Comparison of ENCODE assay signal across 8 cellular contexts in the genomic region with DNA sequence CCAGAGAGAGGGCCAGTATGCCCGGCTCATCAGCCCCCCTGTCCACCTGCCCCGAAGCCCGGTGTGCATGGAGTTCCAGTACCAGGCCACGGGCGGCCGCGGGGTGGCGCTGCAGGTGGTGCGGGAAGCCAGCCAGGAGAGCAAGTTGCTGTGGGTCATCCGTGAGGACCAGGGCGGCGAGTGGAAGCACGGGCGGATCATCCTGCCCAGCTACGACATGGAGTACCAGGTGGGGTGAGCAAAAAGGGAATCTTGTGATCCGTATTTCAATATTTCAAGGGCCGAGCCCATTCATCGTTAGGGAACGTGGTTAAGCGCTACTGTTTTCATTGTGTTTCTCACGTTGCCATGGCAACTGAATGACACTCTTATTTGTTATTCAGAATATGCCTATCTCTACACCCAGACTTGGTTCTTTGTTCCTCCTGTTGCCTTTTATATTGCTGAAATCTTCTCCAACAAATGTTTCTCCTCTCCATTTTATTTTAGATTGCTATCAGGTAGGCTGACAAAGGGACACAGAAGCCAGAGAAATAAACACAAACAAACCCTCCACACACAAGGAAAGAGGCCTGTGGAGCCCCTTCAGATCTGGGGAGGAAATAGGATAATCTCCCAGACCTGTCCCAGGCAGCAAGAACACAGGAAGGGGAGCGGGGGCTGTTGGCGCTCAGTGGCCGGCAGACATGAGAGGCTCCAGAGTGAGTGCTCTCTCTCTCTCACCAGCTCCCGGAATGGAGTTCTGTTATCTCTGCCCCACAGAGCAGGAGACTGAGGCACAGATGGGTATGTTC.
DNase-seq lines count a peak whose midpoint lies in the region; ATAC-seq and TF ChIP-seq lines count a peak whose summit lies in the region.

No MANE protein-coding gene starts in this region.

- peaks cover 61 to 65% of the 10 kb centered on the region in 2 donors for H3K27me3 Mint-ChIP-seq in effector memory CD8-positive, alpha-beta T cell

- no peak overlapping the region for H3K27ac Mint-ChIP-seq in effector memory CD8-positive, alpha-beta T cell

- ATAC-seq in GM19324 (IDR thresholded peaks at IDR 0.05; ENCODE audit: low FRiP score, unreplicated experiment) (no peak), GM19463 (IDR thresholded peaks at IDR 0.05; ENCODE audit: unreplicated experiment) (no peak)
- no peak for ATAC-seq in effector memory CD8-positive, alpha-beta T cell (replicated peaks)

- in situ Hi-C loops in HAP-1 (cut with MboI; ENCODE audit: low sequenced_read_pairs), result no loop called here

- DNase-seq in AG20443 (ENCODE audit: low spot score) (peak; percentile 84), HAP-1 (ENCODE audit: low spot score in 2 of 2) (peak; percentile 81 to 96), fibroblast of villous mesenchyme (ENCODE audit: low read depth) (peak; percentile 62), non-pigmented ciliary epithelial cell (ENCODE audit: low read depth) (peak; percentile 82)
- peak; percentile 51 to 57 for DNase-seq in activated CD4-positive, alpha-beta T cell treated with anti-CD3 and anti-CD28 coated beads, Interleukin-2, amount 50 U/mL, for 48 hours
- DNase-seq in effector memory CD8-positive, alpha-beta T cell, result no peak

- H3K4me3 ChIP-seq in HAP-1 (peak overlapping the region; percentile 0; the same call in 1 of the 2 replicates), fibroblast of villous mesenchyme (ENCODE audit: low read depth, low read length) (no peak overlapping the region)

- TF ChIP-seq CTCF in fibroblast of villous mesenchyme (IDR thresholded peaks at IDR 0.05; ENCODE audit: insufficient read depth, low read depth, low read length), result peak; percentile 38

- H3K36me3 Mint-ChIP-seq in effector memory CD8-positive, alpha-beta T cell (ENCODE audit: insufficient read depth), result no peaks in the 10 kb centered on the region

- H3K9me3 Mint-ChIP-seq in effector memory CD8-positive, alpha-beta T cell, result no peaks in the 10 kb centered on the region

- H3K4me1 ChIP-seq in HAP-1, result peaks cover 9% of the 10 kb centered on the region

- H3K9me3 ChIP-seq in HAP-1, result no peaks in the 10 kb centered on the region

- H3K27me3 ChIP-seq in HAP-1 (ENCODE audit: low read depth), result peaks cover 23% of the 10 kb centered on the region

- no peak overlapping the region for H3K4me3 Mint-ChIP-seq in effector memory CD8-positive, alpha-beta T cell

- H3K36me3 ChIP-seq in HAP-1 (replicated peaks), result no peaks in the 10 kb centered on the region

- H3K4me1 Mint-ChIP-seq in effector memory CD8-positive, alpha-beta T cell (ENCODE audit: low read depth in 2 of 2), result peaks cover 2 to 3% of the 10 kb centered on the region in 2 donors

Comparison
In these comparisons a context has a peak if more than half of its experiments do, and no peak if none do; other contexts are left out.
1. DNase-seq: peak in AG20443 (single experiment), HAP-1 (2 of 2), activated CD4-positive, alpha-beta T cell treated with anti-CD3 and anti-CD28 coated beads, Interleukin-2, amount 50 U/mL, for 48 hours (2 of 2), fibroblast of villous mesenchyme (single experiment) and non-pigmented ciliary epithelial cell (single experiment); none in effector memory CD8-positive, alpha-beta T cell (0 of 3).